Comparison of ENCODE assay signal across 32 cellular contexts in the genomic region with DNA sequence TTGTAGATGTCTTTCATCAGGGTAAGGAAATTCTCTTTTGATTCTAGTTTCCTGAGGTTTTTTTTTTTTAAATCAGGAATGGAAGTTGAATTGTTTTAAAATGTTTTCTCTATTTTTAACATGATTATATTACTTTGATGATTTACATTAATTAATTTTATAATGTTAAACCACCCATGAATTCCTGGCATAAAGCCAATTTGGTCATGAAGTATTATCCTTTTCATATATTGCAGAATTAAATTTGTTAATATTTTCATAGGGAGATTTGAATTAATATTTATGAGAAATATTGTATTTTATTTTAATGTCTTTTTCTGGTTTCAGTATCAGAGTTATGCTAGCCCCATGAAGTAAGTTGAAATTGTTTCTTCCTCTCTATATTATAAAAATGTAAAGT.
"Had no signal": no experiment of that assay in that cellular context is flagged by ENCODE, and none has a peak within 500 bp of the region (broad histone marks: within the 10 kb centered on the region; RNA-seq: fewer than 3 reads in every experiment).

No MANE protein-coding gene starts in this region.

- DNase-seq: activated CD4-positive, alpha-beta T cell treated with anti-CD3 and anti-CD28 coated beads for 36 hours; activated CD4-positive, alpha-beta T cell treated with anti-CD3 and anti-CD28 coated beads, Interleukin-2, amount 10 ng/mL, durations not matched to agents 7 days and 5 days; activated CD4-positive, alpha-beta T cell treated with anti-CD3 and anti-CD28 coated beads, Interleukin-2, amount 50 U/mL, for 48 hours; activated CD8-positive, alpha-beta memory T cell treated with anti-CD3 and anti-CD28 coated beads, Interleukin-2, amount 50 U/mL, for 4 hours; activated gamma-delta T cell treated with Interleukin-2 at 50 U/mL for 16 hours; activated naive CD4-positive, alpha-beta T cell treated with anti-CD3 and anti-CD28 coated beads for 36 hours; activated T-cell treated with anti-CD3 and anti-CD28 coated beads for 4 hours; activated T-cell treated with anti-CD3 and anti-CD28 coated beads, Interleukin-2, amount 50 U/mL, for 4 hours; adrenal gland; body of pancreas; MM.1S; MV-4-11; NCI-H1092; NCI-H1436 treated with DMSO at 0.1 percent for 48 hours; NCI-H1694 treated with DMSO at 0.1 percent for 48 hours; NCI-H2029; NCI-H345; NCI-H524 treated with DMSO at 0.1 percent for 48 hours; NK-92 treated with Interleukin-12 subunit alpha and Interleukin-12 subunit beta, amount 100 ng/mL, for 24 hours; PC-3; Peyer's patch; SIG-M5; SW 1271; T-helper 1 cell; T-helper 2 cell; T-helper 9 cell had no signal

- H3K4me3 ChIP-seq: adrenal gland, body of pancreas, breast epithelium, Peyer's patch had no signal

- FAIRE-seq: astrocyte had no signal

- H3K4me1 ChIP-seq: adrenal gland, body of pancreas, breast epithelium, Peyer's patch had no signal

- ATAC-seq: activated CD4-positive, alpha-beta T cell treated with anti-CD3 and anti-CD28 coated beads for 36 hours; activated CD4-positive, CD25-positive, alpha-beta regulatory T cell treated with anti-CD3 and anti-CD28 coated beads, Interleukin-2, amount 50 U/mL, for 24 hours; activated naive CD4-positive, alpha-beta T cell treated with anti-CD3 and anti-CD28 coated beads, Interleukin-2, amount 50 U/mL, for 72 hours; activated T-cell treated with anti-CD3 and anti-CD28 coated beads, Interleukin-2, amount 50 U/mL, for 4 hours; body of pancreas; PC-3; Right ventricle myocardium inferior had no signal

- H3K27ac ChIP-seq: adrenal gland, body of pancreas, breast epithelium, Peyer's patch, RWPE1 had no signal

- H3K36me3 ChIP-seq: adrenal gland, breast epithelium, Peyer's patch had no signal

- H3K9me3 ChIP-seq: adrenal gland, body of pancreas, breast epithelium, Peyer's patch had no signal

- H3K27me3 ChIP-seq: adrenal gland, body of pancreas, breast epithelium, Peyer's patch had no signal
